Comparison of ENCODE assay signal across 23 cellular contexts in genomic region chr9:137366891-137367381, GRCh38.
"Had no signal": no experiment of that assay in that cellular context is flagged by ENCODE, and none has a peak within 500 bp of the region (broad histone marks: within the 10 kb centered on the region; RNA-seq: fewer than 3 reads in every experiment).

No MANE protein-coding gene starts in this region.

- H3K36me3 ChIP-seq: adrenal gland, pancreas, right lobe of liver had no signal

- H3K9me3 ChIP-seq: adrenal gland, pancreas, right lobe of liver, testis, upper lobe of left lung had no signal

- H3K27ac ChIP-seq: adrenal gland, dorsolateral prefrontal cortex, epithelial cell of prostate, hepatocyte, pancreas, right lobe of liver, testis, upper lobe of left lung had no signal

- H3K36me3 Mint-ChIP-seq: activated naive CD4-positive, alpha-beta T cell treated with anti-CD3 and anti-CD28 coated beads, Interleukin-2, amount 50 U/mL, for 72 hours; naive B cell; stimulated activated memory B cell treated with anti-CD40 and anti-IgM and Interleukin-4, amounts not matched to agents 10 μg/mL and 1 μg/mL and 100 μg/mL, for 72 hours had no signal

- H3K4me1 ChIP-seq: adrenal gland, pancreas, right lobe of liver, testis, upper lobe of left lung had no signal

- H3K4me1 Mint-ChIP-seq: stimulated activated memory B cell treated with anti-CD40 and anti-IgM and Interleukin-4, amounts not matched to agents 10 μg/mL and 1 μg/mL and 100 μg/mL, for 72 hours had no signal

- H3K4me3 ChIP-seq: adrenal gland, dorsolateral prefrontal cortex, hepatocyte, pancreas, right lobe of liver, testis, upper lobe of left lung had no signal

- H3K4me3 Mint-ChIP-seq: naive B cell; neural crest cell; stimulated activated memory B cell treated with anti-CD40 and anti-IgM and Interleukin-4, amounts not matched to agents 10 μg/mL and 1 μg/mL and 100 μg/mL, for 72 hours had no signal

- FAIRE-seq: bronchial epithelial cell, keratinocyte, pancreas had no signal

- H3K4me2 ChIP-seq: hepatocyte had no signal

- DNase-seq: activated CD4-positive, alpha-beta T cell treated with anti-CD3 and anti-CD28 coated beads, Interleukin-2, amount 50 U/mL, for 1 hour; activated CD8-positive, alpha-beta memory T cell treated with anti-CD3 and anti-CD28 coated beads, Interleukin-2, amount 50 U/mL, for 48 hours; activated gamma-delta T cell treated with Interleukin-2 at 50 U/mL for 16 hours; activated T-cell treated with anti-CD3 and anti-CD28 coated beads, Interleukin-2, amount 50 U/mL, for 48 hours; foreskin fibroblast; left ventricle myocardium superior; naive B cell; stimulated activated CD4-positive, alpha-beta T cell treated with anti-CD3 and anti-CD28 coated beads, Interleukin-4, amount 100 ng/mL, for 4 hours; T-helper 1 cell; T-helper 9 cell; testis had no signal

- ATAC-seq: activated naive CD4-positive, alpha-beta T cell treated with anti-CD3 and anti-CD28 coated beads, Interleukin-2, amount 50 U/mL, for 72 hours; left ventricle myocardium superior; right lobe of liver; stimulated activated memory B cell treated with anti-CD40 and anti-IgM and Interleukin-4, amounts not matched to agents 10 μg/mL and 1 μg/mL and 100 μg/mL, for 72 hours had no signal

- H3K27ac Mint-ChIP-seq: activated naive CD4-positive, alpha-beta T cell treated with anti-CD3 and anti-CD28 coated beads, Interleukin-2, amount 50 U/mL, for 72 hours; naive B cell; stimulated activated memory B cell treated with anti-CD40 and anti-IgM and Interleukin-4, amounts not matched to agents 10 μg/mL and 1 μg/mL and 100 μg/mL, for 72 hours had no signal

- H3K27me3 Mint-ChIP-seq: naive B cell; stimulated activated memory B cell treated with anti-CD40 and anti-IgM and Interleukin-4, amounts not matched to agents 10 μg/mL and 1 μg/mL and 100 μg/mL, for 72 hours had no signal

- H3K27me3 ChIP-seq: adrenal gland, dorsolateral prefrontal cortex, hepatocyte, pancreas, right lobe of liver, testis, upper lobe of left lung had no signal

- H3K9me3 Mint-ChIP-seq: activated naive CD4-positive, alpha-beta T cell treated with anti-CD3 and anti-CD28 coated beads, Interleukin-2, amount 50 U/mL, for 72 hours; stimulated activated memory B cell treated with anti-CD40 and anti-IgM and Interleukin-4, amounts not matched to agents 10 μg/mL and 1 μg/mL and 100 μg/mL, for 72 hours had no signal
